Comparison of ENCODE assay signal across 27 cellular contexts in the genomic region with DNA sequence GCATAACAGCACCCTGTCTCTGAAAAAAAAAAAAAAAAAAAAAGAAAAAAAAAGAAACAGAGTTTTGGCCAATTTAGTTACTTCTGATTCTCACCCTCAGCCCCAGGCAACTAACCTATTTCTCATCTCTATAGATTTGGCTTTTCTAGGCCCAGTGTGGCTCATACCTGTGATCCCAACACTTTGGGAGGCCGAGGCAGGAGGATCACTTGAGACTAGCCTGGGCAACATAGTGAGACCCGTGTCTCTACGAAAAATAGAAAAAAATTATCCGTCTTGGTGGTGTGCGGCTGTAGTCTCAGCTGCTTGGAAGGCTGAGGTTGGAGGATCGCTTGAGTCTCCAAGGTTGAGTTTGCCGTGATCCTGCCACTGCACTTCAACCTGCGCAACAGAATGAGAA.
"Had no signal": no experiment of that assay in that cellular context is flagged by ENCODE, and none has a peak within 500 bp of the region (broad histone marks: within the 10 kb centered on the region; RNA-seq: fewer than 3 reads in every experiment).

No MANE protein-coding gene starts in this region.

- ATAC-seq: left colon; left lung; lower lobe of right lung; natural killer cell; right cardiac atrium; stimulated activated effector memory CD8-positive, alpha-beta T cell treated with anti-CD3 and anti-CD28 coated beads, Interleukin-12 subunit alpha, Interleukin-12 subunit beta, amount 100 ng/mL, for 72 hours had no signal

- H3K27me3 Mint-ChIP-seq: naive B cell; stimulated activated naive CD8-positive, alpha-beta T cell treated with anti-CD3 and anti-CD28 coated beads, Interleukin-15, Interleukin-2, amounts not matched to agents 100 ng/mL and 50 ng/mL, for 24 hours had no signal

- H3K36me3 ChIP-seq: left lung, lower lobe of right lung, neural progenitor cell, neutrophil, sigmoid colon, upper lobe of left lung, vagina had no signal

- H3K9me3 Mint-ChIP-seq: immature natural killer cell; naive B cell; natural killer cell; neural progenitor cell; stimulated activated effector memory CD8-positive, alpha-beta T cell treated with anti-CD3 and anti-CD28 coated beads, Interleukin-12 subunit alpha, Interleukin-12 subunit beta, amount 100 ng/mL, for 72 hours; stimulated activated naive CD8-positive, alpha-beta T cell treated with anti-CD3 and anti-CD28 coated beads, Interleukin-15, Interleukin-2, amounts not matched to agents 100 ng/mL and 50 ng/mL, for 24 hours had no signal

- H3K27ac Mint-ChIP-seq: immature natural killer cell; natural killer cell; nephron progenitor cell; neural progenitor cell; stimulated activated effector memory CD8-positive, alpha-beta T cell treated with anti-CD3 and anti-CD28 coated beads, Interleukin-12 subunit alpha, Interleukin-12 subunit beta, amount 100 ng/mL, for 72 hours; stimulated activated naive CD8-positive, alpha-beta T cell treated with anti-CD3 and anti-CD28 coated beads, Interleukin-15, Interleukin-2, amounts not matched to agents 100 ng/mL and 50 ng/mL, for 24 hours had no signal

- H3K9me3 ChIP-seq: left lung, lower lobe of right lung, neutrophil, sigmoid colon, spleen, tibial nerve, upper lobe of left lung, vagina had no signal

- H3K36me3 Mint-ChIP-seq: immature natural killer cell, natural killer cell had no signal

- H3K4me1 ChIP-seq: neural progenitor cell, parathyroid adenoma had no signal

- H3K4me3 ChIP-seq: left lung, lower lobe of right lung, neural progenitor cell, sigmoid colon, spleen, tibial nerve, upper lobe of left lung, vagina had no signal

- H3K4me3 Mint-ChIP-seq: immature natural killer cell; naive B cell; natural killer cell; nephron progenitor cell; neural progenitor cell; stimulated activated effector memory CD8-positive, alpha-beta T cell treated with anti-CD3 and anti-CD28 coated beads, Interleukin-12 subunit alpha, Interleukin-12 subunit beta, amount 100 ng/mL, for 72 hours; stimulated activated naive CD8-positive, alpha-beta T cell treated with anti-CD3 and anti-CD28 coated beads, Interleukin-15, Interleukin-2, amounts not matched to agents 100 ng/mL and 50 ng/mL, for 24 hours had no signal

- DNase-seq: hypothalamus; immature natural killer cell; kidney; left colon; left lung; lower lobe of right lung; mammary epithelial cell; mesenchymal stem cell; naive B cell; natural killer cell; nephron progenitor cell; occipital lobe; right cardiac atrium; sigmoid colon; small intestine; spleen; stimulated activated CD4-positive, alpha-beta T cell treated with anti-CD3 and anti-CD28 coated beads, Interleukin-4, amount 100 ng/mL, for 24 hours; stimulated activated naive CD4-positive, alpha-beta T cell; substantia nigra; upper lobe of left lung had no signal

- H3K27ac ChIP-seq: left lung, lower lobe of right lung, neural progenitor cell, neutrophil, parathyroid adenoma, sigmoid colon, spleen, tibial nerve, upper lobe of left lung, vagina had no signal

- H3K4me1 Mint-ChIP-seq: nephron progenitor cell, neural progenitor cell had no signal
